Comparison of ENCODE assay signal across 12 cellular contexts in genomic region chr4:147361726-147362125, GRCh38.
DNase-seq lines count a peak whose midpoint lies in the region; ATAC-seq and TF ChIP-seq lines count a peak whose summit lies in the region.
"Had no signal": no experiment of that assay in that cellular context is flagged by ENCODE, and none has a peak within 500 bp of the region (broad histone marks: within the 10 kb centered on the region; RNA-seq: fewer than 3 reads in every experiment).

No MANE protein-coding gene starts in this region.

- peak overlapping the region; percentile 69 for H3K27ac Mint-ChIP-seq in neural progenitor cell
- H3K27ac Mint-ChIP-seq: T-cell had no signal

- H3K4me3 Mint-ChIP-seq in neural progenitor cell = no peak overlapping the region
- H3K4me3 Mint-ChIP-seq: T-cell had no signal

- H3K9ac ChIP-seq in neural progenitor cell = no peak overlapping the region
- H3K9ac ChIP-seq: BLaER1 treated with 17β-estradiol and CSF1 and Interleukin-3, amounts not matched to agents 10 nM and 100 nM had no signal

- no peaks in the 10 kb centered on the region for H3K27me3 ChIP-seq in neural progenitor cell
- H3K27me3 ChIP-seq: BLaER1 treated with 17β-estradiol and CSF1 and Interleukin-3, amounts not matched to agents 10 nM and 100 nM had no signal

- no peaks in the 10 kb centered on the region for H3K9me3 ChIP-seq in neural progenitor cell (ENCODE audit: low read depth)

- H3K27me3 Mint-ChIP-seq in neural progenitor cell (ENCODE audit: insufficient read depth, low read depth) = peaks cover 4% of the 10 kb centered on the region
- H3K27me3 Mint-ChIP-seq: T-cell had no signal

- H3K4me1 ChIP-seq in neural progenitor cell = no peaks in the 10 kb centered on the region

- CTCF ChIA-PET in RWPE1 (lab: Yijun Ruan, JAX) = no interaction called here

- POLR2A ChIA-PET in RWPE1 (lab: Yijun Ruan, JAX; ENCODE audit: low non-redundant PET) = interaction anchor here (0.7 kb wide), 1 partner anchor 9 kb away, joined by 3 read pairs; no protein-coding TSS in a partner anchor

- H3K4me3 ChIP-seq in fibroblast of pulmonary artery (replicated peaks; ENCODE audit: low read depth, low read length) (no peak overlapping the region), neural progenitor cell (no peak overlapping the region)
- H3K4me3 ChIP-seq: BLaER1 treated with 17β-estradiol and CSF1 and Interleukin-3, amounts not matched to agents 10 nM and 100 nM; skin epidermis had no signal

- H3K36me3 ChIP-seq in neural progenitor cell = no peaks in the 10 kb centered on the region
- H3K36me3 ChIP-seq: BLaER1 treated with 17β-estradiol and CSF1 and Interleukin-3, amounts not matched to agents 10 nM and 100 nM had no signal

- H3K36me3 Mint-ChIP-seq in neural progenitor cell = no peaks in the 10 kb centered on the region
- H3K36me3 Mint-ChIP-seq: T-cell had no signal

- H3K4me2 ChIP-seq in neural progenitor cell = no peak overlapping the region

- H3K27ac ChIP-seq in RWPE1 = no peak overlapping the region
- no peak overlapping the region for H3K27ac ChIP-seq in neural progenitor cell

- DNase-seq in AG08395 (ENCODE audit: low spot score) (peak; percentile 57), RWPE1 (ENCODE audit: low spot score) (peak; percentile 67), fibroblast of pulmonary artery (ENCODE audit: low read depth) (peak; percentile 94), neural progenitor cell (ENCODE audit: low spot score) (no peak), cerebellar nuclear complex (lab: John Stamatoyannopoulos, UW) (no peak), NCI-H2227 (lab: John Stamatoyannopoulos, UW; ENCODE audit: unreplicated experiment) (no peak)
- DNase-seq: central memory CD4-positive, alpha-beta T cell; T-cell had no signal

- ATAC-seq in GM21786 (IDR thresholded peaks at IDR 0.05; ENCODE audit: unreplicated experiment) (no peak), GM21423 (IDR thresholded peaks at IDR 0.05; ENCODE audit: unreplicated experiment) (no peak)
- ATAC-seq: T-cell had no signal

- peaks cover 8% of the 10 kb centered on the region for H3K9me3 Mint-ChIP-seq in neural progenitor cell

- TF ChIP-seq CTCF in RWPE1 (conservative IDR thresholded peaks at IDR 0.05; ENCODE audit: low read depth) = no peak
- no peak for TF ChIP-seq CTCF in fibroblast of pulmonary artery (IDR thresholded peaks at IDR 0.05; ENCODE audit: low read length, missing control alignments)
- TF ChIP-seq CTCF in neural progenitor cell (IDR thresholded peaks at IDR 0.05) = no peak

- H4K20me1 ChIP-seq in neural progenitor cell (ENCODE audit: low read depth) = no peaks in the 10 kb centered on the region
- H4K20me1 ChIP-seq: BLaER1 treated with 17β-estradiol and CSF1 and Interleukin-3, amounts not matched to agents 10 nM and 100 nM had no signal

- no peaks in the 10 kb centered on the region for H3F3A ChIP-seq in neural progenitor cell (ENCODE audit: low read depth)

- H2AFZ ChIP-seq in neural progenitor cell (replicated peaks) = no peak overlapping the region

- peaks cover 17% of the 10 kb centered on the region for H3K4me1 Mint-ChIP-seq in neural progenitor cell
- H3K4me1 Mint-ChIP-seq: T-cell had no signal

- H3K79me2 ChIP-seq in neural progenitor cell (ENCODE audit: low read depth) = no peaks in the 10 kb centered on the region

Comparison
In these comparisons a context has a peak if more than half of its experiments do, and no peak if none do; other contexts are left out.
1. DNase-seq: peak in AG08395 (single experiment), RWPE1 (single experiment) and fibroblast of pulmonary artery (single experiment); none in neural progenitor cell (single experiment), cerebellar nuclear complex (0 of 2) and NCI-H2227 (single experiment).